ENCODE assay signal across 1 cellular context in genomic region chr18:68714707-68715496, GRCh38.
A peak's percentile ranks its signal among the peaks of the same experiment; 100 is the strongest.
TF ChIP-seq lines count a peak whose summit lies in the region.

TSS of gene TMX3 (minus strand) at chr18:68715108. CDS start at chr18:68714981, 127 bp downstream.

TF ChIP-seq in HepG2, 621 proteins besides CTCF, POLR2A, EP300 and RAD21 (continued from another document and continues in another):
- TF ChIP-seq ZNF362 (CRISPR knock-in tag; IDR thresholded peaks at IDR 0.05; ENCODE audit: borderline replicate concordance) (no peak), ZNF577 (CRISPR knock-in tag; IDR thresholded peaks at IDR 0.05; ENCODE audit: borderline replicate concordance, low read depth) (0 out of 2 replicates have a peak, but pooled peaks have one; percentile 86), RBM22 (optimal IDR thresholded peaks at IDR 0.05; ENCODE audit: low read length) (no peak), HIVEP1 (CRISPR knock-in tag; IDR thresholded peaks at IDR 0.05) (peak; percentile 60; the same call in 1 of the 2 replicates), PRDM4 (CRISPR knock-in tag; IDR thresholded peaks at IDR 0.05; ENCODE audit: borderline replicate concordance) (no peak), ZNF792 (CRISPR knock-in tag; IDR thresholded peaks at IDR 0.05) (peak; percentile 81), THAP7 (CRISPR knock-in tag; IDR thresholded peaks at IDR 0.05) (peak; percentile 92), ZNF343 (CRISPR knock-in tag; IDR thresholded peaks at IDR 0.05) (peak; percentile 95), SALL2 (CRISPR knock-in tag; IDR thresholded peaks at IDR 0.05) (peak; percentile 94; the same call in 1 of the 2 replicates), ZNF703 (CRISPR knock-in tag; IDR thresholded peaks at IDR 0.05; ENCODE audit: borderline replicate concordance) (peak; percentile 50; the same call in 1 of the 2 replicates), HNRNPLL (IDR thresholded peaks at IDR 0.05; ENCODE audit: low read depth, low read length, poor library complexity, severe bottlenecking) (peak; percentile 97), ZNF230 (CRISPR knock-in tag; IDR thresholded peaks at IDR 0.05) (peak; percentile 97), ZNF274 (CRISPR knock-in tag; IDR thresholded peaks at IDR 0.05) (peak; percentile 97), SP4 (CRISPR knock-in tag; IDR thresholded peaks at IDR 0.05) (peak; percentile 80; the same call in 1 of the 2 replicates), ESRRA (CRISPR knock-in tag; IDR thresholded peaks at IDR 0.05; ENCODE audit: low read depth) (peak; percentile 83), NCOA5 (CRISPR knock-in tag; IDR thresholded peaks at IDR 0.05) (no peak), SMARCE1 (IDR thresholded peaks at IDR 0.05; ENCODE audit: borderline replicate concordance) (no peak), SMC3 (IDR thresholded peaks at IDR 0.05; ENCODE audit: low read length) (no peak), ZNF432 (CRISPR knock-in tag; IDR thresholded peaks at IDR 0.05; ENCODE audit: borderline replicate concordance) (no peak; the same call in 1 of the 2 replicates), ZNF605 (CRISPR knock-in tag; IDR thresholded peaks at IDR 0.05) (peak; percentile 95), TP53 (CRISPR knock-in tag; conservative IDR thresholded peaks at IDR 0.05) (peak; percentile 77), ZNF598 (CRISPR knock-in tag; IDR thresholded peaks at IDR 0.05; ENCODE audit: borderline replicate concordance) (peak; percentile 91), CBFB (CRISPR knock-in tag; IDR thresholded peaks at IDR 0.05) (no peak), KLF11 (CRISPR knock-in tag; IDR thresholded peaks at IDR 0.05) (peak; percentile 92; the same call in 1 of the 2 replicates), NCOR1 (IDR thresholded peaks at IDR 0.05; ENCODE audit: borderline replicate concordance, low read length) (no peak), PCBP2 (optimal IDR thresholded peaks at IDR 0.05; ENCODE audit: low read depth, low read length, poor library complexity, severe bottlenecking) (no peak), SAFB2 (CRISPR knock-in tag; IDR thresholded peaks at IDR 0.05; ENCODE audit: borderline replicate concordance, low read depth) (peak; percentile 75), BCL3 (CRISPR knock-in tag; IDR thresholded peaks at IDR 0.05) (peak; percentile 97), KDM1A (CRISPR knock-in tag; IDR thresholded peaks at IDR 0.05) (no peak), ZNF549 (CRISPR knock-in tag; IDR thresholded peaks at IDR 0.05) (no peak), SSRP1 (CRISPR knock-in tag; IDR thresholded peaks at IDR 0.05) (no peak), ZNF34 (CRISPR knock-in tag; IDR thresholded peaks at IDR 0.05; ENCODE audit: borderline replicate concordance) (no peak), MTA1 (CRISPR knock-in tag; IDR thresholded peaks at IDR 0.05; ENCODE audit: borderline replicate concordance) (peak; percentile 42; the same call in 1 of the 2 replicates), MEIS1 (CRISPR knock-in tag; IDR thresholded peaks at IDR 0.05; ENCODE audit: borderline replicate concordance) (no peak), ZC3H4 (CRISPR knock-in tag; IDR thresholded peaks at IDR 0.05; ENCODE audit: borderline replicate concordance) (no peak), NFE2L2 (IDR thresholded peaks at IDR 0.05; ENCODE audit: low read length) (no peak), JUNB (CRISPR knock-in tag; IDR thresholded peaks at IDR 0.05; ENCODE audit: borderline replicate concordance) (peak; percentile 53; the same call in 1 of the 2 replicates), SOX5 (CRISPR knock-in tag; IDR thresholded peaks at IDR 0.05; ENCODE audit: borderline replicate concordance) (peak; percentile 58; the same call in 1 of the 2 replicates), ZFP1 (CRISPR knock-in tag; IDR thresholded peaks at IDR 0.05) (no peak), ZEB1 (IDR thresholded peaks at IDR 0.05; ENCODE audit: insufficient replicate concordance, low read depth) (peak; percentile 47), YEATS4 (CRISPR knock-in tag; IDR thresholded peaks at IDR 0.05; ENCODE audit: borderline replicate concordance) (peak; percentile 86; the same call in 1 of the 2 replicates), HMGA1 (CRISPR knock-in tag; conservative IDR thresholded peaks at IDR 0.05) (no peak), HHEX (CRISPR knock-in tag; IDR thresholded peaks at IDR 0.05) (no peak), ZNF160 (CRISPR knock-in tag; IDR thresholded peaks at IDR 0.05) (peak; percentile 48), TERF1 (CRISPR knock-in tag; IDR thresholded peaks at IDR 0.05) (no peak), ZNF83 (CRISPR knock-in tag; IDR thresholded peaks at IDR 0.05; ENCODE audit: borderline replicate concordance) (peak; percentile 68; the same call in 1 of the 2 replicates), AGO2 (optimal IDR thresholded peaks at IDR 0.05; ENCODE audit: low read depth, low read length) (peak; percentile 73), NFYC (CRISPR knock-in tag; IDR thresholded peaks at IDR 0.05) (peak; percentile 57), ZZZ3 (CRISPR knock-in tag; IDR thresholded peaks at IDR 0.05; ENCODE audit: borderline replicate concordance) (peak; percentile 13; the same call in 1 of the 2 replicates), MED1 (CRISPR knock-in tag; IDR thresholded peaks at IDR 0.05) (peak; percentile 77), ZNF225 (CRISPR knock-in tag; IDR thresholded peaks at IDR 0.05) (no peak; the same call in 1 of the 2 replicates), PAWR (CRISPR knock-in tag; IDR thresholded peaks at IDR 0.05; ENCODE audit: borderline replicate concordance) (no peak)
- TF ChIP-seq, protein P1, sequence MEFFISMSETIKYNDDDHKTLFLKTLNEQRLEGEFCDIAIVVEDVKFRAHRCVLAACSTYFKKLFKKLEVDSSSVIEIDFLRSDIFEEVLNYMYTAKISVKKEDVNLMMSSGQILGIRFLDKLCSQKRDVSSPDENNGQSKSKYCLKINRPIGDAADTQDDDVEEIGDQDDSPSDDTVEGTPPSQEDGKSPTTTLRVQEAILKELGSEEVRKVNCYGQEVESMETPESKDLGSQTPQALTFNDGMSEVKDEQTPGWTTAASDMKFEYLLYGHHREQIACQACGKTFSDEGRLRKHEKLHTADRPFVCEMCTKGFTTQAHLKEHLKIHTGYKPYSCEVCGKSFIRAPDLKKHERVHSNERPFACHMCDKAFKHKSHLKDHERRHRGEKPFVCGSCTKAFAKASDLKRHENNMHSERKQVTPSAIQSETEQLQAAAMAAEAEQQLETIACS (CRISPR knock-in tag; IDR thresholded peaks at IDR 0.05): peak; percentile 43
- TF ChIP-seq, protein P2, sequence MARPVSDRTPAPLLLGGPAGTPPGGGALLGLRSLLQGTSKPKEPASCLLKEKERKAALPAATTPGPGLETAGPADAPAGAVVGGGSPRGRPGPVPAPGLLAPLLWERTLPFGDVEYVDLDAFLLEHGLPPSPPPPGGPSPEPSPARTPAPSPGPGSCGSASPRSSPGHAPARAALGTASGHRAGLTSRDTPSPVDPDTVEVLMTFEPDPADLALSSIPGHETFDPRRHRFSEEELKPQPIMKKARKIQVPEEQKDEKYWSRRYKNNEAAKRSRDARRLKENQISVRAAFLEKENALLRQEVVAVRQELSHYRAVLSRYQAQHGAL (CRISPR knock-in tag; IDR thresholded peaks at IDR 0.05; ENCODE audit: not compliant biosample characterization): peak; percentile 83
- TF ChIP-seq, protein P3, sequence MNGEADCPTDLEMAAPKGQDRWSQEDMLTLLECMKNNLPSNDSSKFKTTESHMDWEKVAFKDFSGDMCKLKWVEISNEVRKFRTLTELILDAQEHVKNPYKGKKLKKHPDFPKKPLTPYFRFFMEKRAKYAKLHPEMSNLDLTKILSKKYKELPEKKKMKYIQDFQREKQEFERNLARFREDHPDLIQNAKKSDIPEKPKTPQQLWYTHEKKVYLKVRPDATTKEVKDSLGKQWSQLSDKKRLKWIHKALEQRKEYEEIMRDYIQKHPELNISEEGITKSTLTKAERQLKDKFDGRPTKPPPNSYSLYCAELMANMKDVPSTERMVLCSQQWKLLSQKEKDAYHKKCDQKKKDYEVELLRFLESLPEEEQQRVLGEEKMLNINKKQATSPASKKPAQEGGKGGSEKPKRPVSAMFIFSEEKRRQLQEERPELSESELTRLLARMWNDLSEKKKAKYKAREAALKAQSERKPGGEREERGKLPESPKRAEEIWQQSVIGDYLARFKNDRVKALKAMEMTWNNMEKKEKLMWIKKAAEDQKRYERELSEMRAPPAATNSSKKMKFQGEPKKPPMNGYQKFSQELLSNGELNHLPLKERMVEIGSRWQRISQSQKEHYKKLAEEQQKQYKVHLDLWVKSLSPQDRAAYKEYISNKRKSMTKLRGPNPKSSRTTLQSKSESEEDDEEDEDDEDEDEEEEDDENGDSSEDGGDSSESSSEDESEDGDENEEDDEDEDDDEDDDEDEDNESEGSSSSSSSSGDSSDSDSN (CRISPR knock-in tag; IDR thresholded peaks at IDR 0.05): peak; percentile 87
- TF ChIP-seq, protein P4, sequence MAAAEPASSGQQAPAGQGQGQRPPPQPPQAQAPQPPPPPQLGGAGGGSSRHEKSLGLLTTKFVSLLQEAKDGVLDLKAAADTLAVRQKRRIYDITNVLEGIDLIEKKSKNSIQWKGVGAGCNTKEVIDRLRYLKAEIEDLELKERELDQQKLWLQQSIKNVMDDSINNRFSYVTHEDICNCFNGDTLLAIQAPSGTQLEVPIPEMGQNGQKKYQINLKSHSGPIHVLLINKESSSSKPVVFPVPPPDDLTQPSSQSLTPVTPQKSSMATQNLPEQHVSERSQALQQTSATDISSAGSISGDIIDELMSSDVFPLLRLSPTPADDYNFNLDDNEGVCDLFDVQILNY (CRISPR knock-in tag; conservative IDR thresholded peaks at IDR 0.05): no peak; the same call in 1 of the 2 replicates
- TF ChIP-seq, protein P5, sequence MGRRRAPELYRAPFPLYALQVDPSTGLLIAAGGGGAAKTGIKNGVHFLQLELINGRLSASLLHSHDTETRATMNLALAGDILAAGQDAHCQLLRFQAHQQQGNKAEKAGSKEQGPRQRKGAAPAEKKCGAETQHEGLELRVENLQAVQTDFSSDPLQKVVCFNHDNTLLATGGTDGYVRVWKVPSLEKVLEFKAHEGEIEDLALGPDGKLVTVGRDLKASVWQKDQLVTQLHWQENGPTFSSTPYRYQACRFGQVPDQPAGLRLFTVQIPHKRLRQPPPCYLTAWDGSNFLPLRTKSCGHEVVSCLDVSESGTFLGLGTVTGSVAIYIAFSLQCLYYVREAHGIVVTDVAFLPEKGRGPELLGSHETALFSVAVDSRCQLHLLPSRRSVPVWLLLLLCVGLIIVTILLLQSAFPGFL (CRISPR knock-in tag; IDR thresholded peaks at IDR 0.05): no peak
- TF ChIP-seq, protein P6, sequence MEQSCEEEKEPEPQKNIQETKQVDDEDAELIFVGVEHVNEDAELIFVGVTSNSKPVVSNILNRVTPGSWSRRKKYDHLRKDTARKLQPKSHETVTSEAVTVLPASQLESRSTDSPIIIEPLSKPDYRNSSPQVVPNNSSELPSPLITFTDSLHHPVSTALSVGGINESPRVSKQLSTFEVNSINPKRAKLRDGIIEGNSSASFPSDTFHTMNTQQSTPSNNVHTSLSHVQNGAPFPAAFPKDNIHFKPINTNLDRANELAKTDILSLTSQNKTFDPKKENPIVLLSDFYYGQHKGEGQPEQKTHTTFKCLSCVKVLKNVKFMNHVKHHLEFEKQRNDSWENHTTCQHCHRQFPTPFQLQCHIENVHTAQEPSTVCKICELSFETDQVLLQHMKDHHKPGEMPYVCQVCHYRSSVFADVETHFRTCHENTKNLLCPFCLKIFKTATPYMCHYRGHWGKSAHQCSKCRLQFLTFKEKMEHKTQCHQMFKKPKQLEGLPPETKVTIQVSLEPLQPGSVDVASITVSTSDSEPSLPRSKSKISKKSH (CRISPR knock-in tag; IDR thresholded peaks at IDR 0.05; ENCODE audit: borderline replicate concordance): peak; percentile 96
